1 cellular context compared by ENCODE assay signal in genomic region chr14:21055473-21056117, GRCh38.
TF ChIP-seq lines count a peak whose summit lies in the region.

No MANE protein-coding gene starts in this region.

TF ChIP-seq in liver, 16 proteins besides CTCF, POLR2A, EP300 and RAD21 (continued from another document):
- TF ChIP-seq REST (IDR thresholded peaks at IDR 0.05) (peak; percentile 62), ZBTB33 (IDR thresholded peaks at IDR 0.05) (peak; percentile 83), ATF3 (IDR thresholded peaks at IDR 0.05) (peak; percentile 71), YY1 (IDR thresholded peaks at IDR 0.05) (peak; percentile 93), TAF1 (conservative IDR thresholded peaks at IDR 0.05) (peak; percentile 73), MAX (IDR thresholded peaks at IDR 0.05) (peak; percentile 99), FOXA2 (IDR thresholded peaks at IDR 0.05) (peak; percentile 81), RXRA (IDR thresholded peaks at IDR 0.05) (peak; percentile 88 to 96)
